ENCODE assay signal across 17 cellular contexts in the genomic region with DNA sequence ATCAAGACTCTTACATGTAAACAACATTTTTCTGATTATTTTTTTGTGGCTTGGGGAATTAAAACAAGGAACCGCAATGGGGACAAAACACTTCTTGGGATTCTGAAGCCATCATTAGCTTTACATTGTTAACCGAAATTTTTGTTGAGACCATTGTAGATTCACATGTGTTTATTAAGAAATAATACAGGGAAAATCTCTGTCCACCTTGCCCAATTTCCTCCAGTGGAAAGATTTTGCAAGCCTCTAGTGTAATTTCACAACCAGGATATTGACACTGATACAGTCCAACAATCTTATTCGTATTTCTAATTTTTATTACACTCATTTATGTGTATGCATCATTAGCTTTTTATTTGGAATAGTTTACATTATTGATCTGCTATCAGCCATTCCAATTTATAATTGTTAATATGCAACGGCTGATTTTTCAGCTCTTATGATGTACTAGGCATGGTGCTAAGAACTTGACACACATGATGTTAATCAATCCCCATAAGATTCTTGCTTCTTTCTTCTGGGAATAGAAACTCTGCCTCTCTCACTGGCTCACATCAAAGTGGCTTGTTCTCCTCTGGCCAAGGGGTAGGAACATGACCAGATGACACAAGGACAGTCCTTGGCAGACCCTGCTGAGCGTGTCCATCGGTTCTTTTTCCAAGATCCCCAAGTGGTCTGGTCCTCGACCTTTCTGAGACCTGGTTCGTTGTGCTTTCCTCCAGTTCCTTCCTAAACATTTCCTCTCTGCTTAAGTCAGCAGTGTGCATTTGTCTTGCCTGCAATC.
"Had no signal": no experiment of that assay in that cellular context is flagged by ENCODE, and none has a peak within 500 bp of the region (broad histone marks: within the 10 kb centered on the region; RNA-seq: fewer than 3 reads in every experiment).

No MANE protein-coding gene starts in this region.

- H3K36me3 ChIP-seq: left lung, right atrium auricular region, transverse colon had no signal

- H3K27ac ChIP-seq: left lung, transverse colon had no signal

- H3K4me3 ChIP-seq: left lung, right atrium auricular region, skin epidermis, transverse colon had no signal

- DNase-seq: activated CD4-positive, alpha-beta T cell treated with anti-CD3 and anti-CD28 coated beads, Interleukin-2, amount 10 ng/mL, durations not matched to agents 7 days and 5 days; activated CD8-positive, alpha-beta memory T cell treated with anti-CD3 and anti-CD28 coated beads for 24 hours; activated naive CD8-positive, alpha-beta T cell treated with anti-CD3 and anti-CD28 coated beads for 36 hours; anterior cingulate cortex; erythroblast; hippocampal formation; kidney; left lung; mesendoderm; nucleus accumbens; stimulated activated CD4-positive, alpha-beta T cell treated with anti-CD3 and anti-CD28 coated beads, Interleukin-4, amount 100 ng/mL, for 24 hours; stimulated activated naive CD4-positive, alpha-beta T cell; substantia nigra; SW 1271; transverse colon had no signal

- H3K27me3 ChIP-seq: left lung, right atrium auricular region, transverse colon had no signal

- H3K4me1 ChIP-seq: left lung, right atrium auricular region had no signal

- H3K9me3 ChIP-seq: left lung, right atrium auricular region, transverse colon had no signal

- ATAC-seq: left lung had no signal
